In genomic region chr10:77416327-77417135, GRCh38 we compare ENCODE assay signal across 1 cellular context.
TF ChIP-seq lines count a peak whose summit lies in the region.

No MANE protein-coding gene starts in this region.

TF ChIP-seq in SK-N-SH, 30 proteins besides CTCF, POLR2A, EP300 and RAD21 (continued from another document):
- TF ChIP-seq IRF3 (IDR thresholded peaks at IDR 0.05; ENCODE audit: low read depth, low read length), result no peak
- peak; percentile 93 for TF ChIP-seq TCF12 (IDR thresholded peaks at IDR 0.05)
- TF ChIP-seq ZBTB33 (IDR thresholded peaks at IDR 0.05; ENCODE audit: borderline replicate concordance, low read depth), result 0 out of 2 replicates have a peak, but pooled peaks have one; percentile 10
- TF ChIP-seq MEF2A (IDR thresholded peaks at IDR 0.05; ENCODE audit: borderline replicate concordance, low read depth), result no peak
- peak; percentile 84; the same call in 1 of the 2 replicates for TF ChIP-seq RXRA (IDR thresholded peaks at IDR 0.05; ENCODE audit: borderline replicate concordance, low read depth)
- no peak for TF ChIP-seq GATA2 (CRISPR knock-in tag; IDR thresholded peaks at IDR 0.05)
- TF ChIP-seq POLR2AphosphoS5 (IDR thresholded peaks at IDR 0.05; ENCODE audit: low read depth, low read length), result peak; percentile 66; the same call in 1 of the 2 replicates
- TF ChIP-seq ELF1 (IDR thresholded peaks at IDR 0.05), result no peak
- no peak for TF ChIP-seq MXI1 (IDR thresholded peaks at IDR 0.05; ENCODE audit: low read depth, low read length)
- TF ChIP-seq SMC3 (IDR thresholded peaks at IDR 0.05; ENCODE audit: low read depth, low read length), result no peak
- TF ChIP-seq CHD2 (IDR thresholded peaks at IDR 0.05; ENCODE audit: low read length, partially characterized antibody), result no peak
- peak; percentile 92 for TF ChIP-seq NFIC (IDR thresholded peaks at IDR 0.05; ENCODE audit: borderline replicate concordance)
- TF ChIP-seq JUND (IDR thresholded peaks at IDR 0.05), result peak; percentile 91
- TF ChIP-seq FOXJ3 (CRISPR knock-in tag; IDR thresholded peaks at IDR 0.05), result no peak
